8 cellular contexts compared by ENCODE assay signal in the genomic region with DNA sequence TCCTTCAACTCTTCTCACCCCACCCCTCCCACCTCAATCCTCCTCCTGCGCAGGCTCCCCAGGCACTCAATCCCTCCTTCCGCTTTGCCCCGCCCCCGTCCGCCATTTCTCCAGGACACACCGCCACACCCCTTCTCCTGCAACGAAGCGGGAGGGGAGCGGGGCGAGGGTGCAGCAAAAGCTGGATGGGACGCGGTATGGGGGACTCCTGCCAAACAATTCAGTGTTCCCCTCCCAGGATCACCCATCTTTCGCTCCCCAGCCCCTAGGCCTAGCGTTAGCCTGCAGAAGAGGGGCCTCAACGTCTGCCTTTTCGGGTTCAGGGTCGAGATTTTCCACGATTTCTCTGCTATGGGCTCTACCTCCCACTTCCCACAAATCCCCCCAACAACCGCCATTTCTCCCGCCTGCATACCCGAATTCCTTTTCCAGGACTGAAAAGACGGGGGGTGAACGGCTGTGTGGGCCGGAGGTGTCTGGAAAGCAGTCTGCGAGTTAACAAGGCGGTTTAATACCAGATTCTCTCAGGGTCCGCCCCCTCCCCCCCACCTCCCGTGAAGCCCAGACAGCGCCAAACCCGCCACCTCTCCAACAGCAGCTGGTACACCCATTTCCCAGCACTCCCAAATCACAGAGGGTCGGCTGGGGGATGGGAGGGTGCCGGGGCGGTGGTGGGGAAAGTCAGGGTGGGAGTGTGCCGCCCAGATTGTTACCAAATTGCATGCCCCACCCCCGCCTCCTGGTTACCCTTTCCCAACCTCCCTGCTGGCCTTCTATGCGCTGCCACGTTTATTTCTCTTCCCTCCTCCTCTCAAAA. TPM values are rescaled to one million over a fixed set of nuclear protein-coding genes. Genes with fewer than 3 reads are reported as not detected.
DNase-seq lines count a peak whose midpoint lies in the region; ATAC-seq and TF ChIP-seq lines count a peak whose summit lies in the region.

No MANE protein-coding gene starts in this region.

- POLR2A ChIA-PET in HEK293 (lab: Yijun Ruan, JAX) = interaction anchor here (0.6 to 1.0 kb wide), 2 partner anchors 34 to 53 kb away, joined by 3 to 5 read pairs; no protein-coding TSS in a partner anchor
- POLR2A ChIA-PET in activated CD8-positive, alpha-beta T cell treated with anti-CD3 and anti-CD28 coated beads for 36 hours (lab: Charles Lee) = interaction anchor here (0.6 kb wide), 1 partner anchor 1816 kb away, joined by 3 read pairs; no protein-coding TSS in a partner anchor

- H3K9me3 Mint-ChIP-seq in activated CD8-positive, alpha-beta T cell treated with anti-CD3 and anti-CD28 coated beads for 36 hours = no peaks in the 10 kb centered on the region
- H3K9me3 Mint-ChIP-seq in effector memory CD8-positive, alpha-beta T cell = no peaks in the 10 kb centered on the region

- WGBS in mesodermal cell (ENCODE audit: insufficient coverage in 2 of 2), 2 experiments = 0% methylated on average over 5 of the region's 37 CpGs; no CpG with 5 or more reads in 1 of the 2 experiments

- H3K4me1 ChIP-seq in HEK293 (ENCODE audit: control insufficient read depth, insufficient read depth, low read length) (peaks cover 3% of the 10 kb centered on the region; the same call in 1 of the 2 replicates), mesodermal cell (ENCODE audit: control insufficient read depth, insufficient read depth, low read length, poor library complexity, severe bottlenecking) (peaks cover 10% of the 10 kb centered on the region)

- no peaks in the 10 kb centered on the region for H3K27me3 Mint-ChIP-seq in activated CD8-positive, alpha-beta T cell treated with anti-CD3 and anti-CD28 coated beads for 36 hours
- H3K27me3 Mint-ChIP-seq in effector memory CD8-positive, alpha-beta T cell = peaks cover 10 to 11% of the 10 kb centered on the region in 2 donors

- peaks cover 15% of the 10 kb centered on the region for H3K4me1 Mint-ChIP-seq in activated CD8-positive, alpha-beta T cell treated with anti-CD3 and anti-CD28 coated beads for 36 hours (ENCODE audit: low read depth)
- H3K4me1 Mint-ChIP-seq in effector memory CD8-positive, alpha-beta T cell (ENCODE audit: low read depth in 2 of 2) = peaks cover 4 to 6% of the 10 kb centered on the region in 2 donors

- no peak overlapping the region for H3K27ac Mint-ChIP-seq in activated CD8-positive, alpha-beta T cell treated with anti-CD3 and anti-CD28 coated beads for 36 hours
- peak overlapping the region in 1 of 2 donors; percentile 81 for H3K27ac Mint-ChIP-seq in effector memory CD8-positive, alpha-beta T cell

- H3K9me3 ChIP-seq in HEK293 (ENCODE audit: control insufficient read depth, insufficient read depth, low read depth, low read length) (no peaks in the 10 kb centered on the region), mesodermal cell (ENCODE audit: control insufficient read depth, low read length) (no peaks in the 10 kb centered on the region)

- no peaks in the 10 kb centered on the region for H3K36me3 Mint-ChIP-seq in activated CD8-positive, alpha-beta T cell treated with anti-CD3 and anti-CD28 coated beads for 36 hours (ENCODE audit: low read depth)
- H3K36me3 Mint-ChIP-seq in effector memory CD8-positive, alpha-beta T cell (ENCODE audit: insufficient read depth) = peaks cover 3% of the 10 kb centered on the region

- no peak for TF ChIP-seq CTCF in HEK293 (tag by site-specific recombination; IDR thresholded peaks at IDR 0.05)
- no peak for TF ChIP-seq CTCF in activated CD8-positive, alpha-beta T cell treated with anti-CD3 and anti-CD28 coated beads for 36 hours (IDR thresholded peaks at IDR 0.05)

- intact Hi-C loops in activated CD8-positive, alpha-beta T cell treated with anti-CD3 and anti-CD28 coated beads for 36 hours (cut with micrococcal nuclease) = no loop called here

- peak; percentile 90 for ATAC-seq in activated CD8-positive, alpha-beta T cell treated with anti-CD3 and anti-CD28 coated beads for 36 hours
- peak; percentile 68 for ATAC-seq in effector memory CD8-positive, alpha-beta T cell (replicated peaks)
- ATAC-seq in HG03025 (IDR thresholded peaks at IDR 0.05; ENCODE audit: low FRiP score, unreplicated experiment) = no peak

- CTCF ChIA-PET in HEK293 (lab: Yijun Ruan, JAX) = no interaction called here
- CTCF ChIA-PET in activated CD8-positive, alpha-beta T cell treated with anti-CD3 and anti-CD28 coated beads for 36 hours (lab: Charles Lee) = no interaction called here

- DNase-seq in DMS114 treated with DMSO at 0.1 percent for 48 hours (lab: John Stamatoyannopoulos, UW; ENCODE audit: unreplicated experiment) (peak; percentile 65), NCI-H2171 (lab: John Stamatoyannopoulos, UW) (peak; percentile 36)
- peak; percentile 74 for DNase-seq in activated CD8-positive, alpha-beta T cell treated with anti-CD3 and anti-CD28 coated beads for 36 hours
- DNase-seq in effector memory CD8-positive, alpha-beta T cell = peak in 2 of 3 experiments; percentile 12 to 13
- DNase-seq in stimulated activated CD8-positive, alpha-beta memory T cell treated with anti-CD3 and anti-CD28 coated beads, Interleukin-12 subunit alpha, Interleukin-12 subunit beta, amount 100 ng/mL, for 24 hours (ENCODE audit: extremely low read depth) = peak; percentile 21

- peak overlapping the region; percentile 76 for H3K4me3 Mint-ChIP-seq in activated CD8-positive, alpha-beta T cell treated with anti-CD3 and anti-CD28 coated beads for 36 hours
- H3K4me3 Mint-ChIP-seq in effector memory CD8-positive, alpha-beta T cell = peak overlapping the region; percentile 81 to 93

- no peaks in the 10 kb centered on the region for H3K36me3 ChIP-seq in HEK293 (ENCODE audit: control insufficient read depth in 2 of 2, insufficient read depth in 1 of 2, low read length in 2 of 2)
- peaks cover 22% of the 10 kb centered on the region for H3K36me3 ChIP-seq in mesodermal cell (ENCODE audit: control insufficient read depth, insufficient read depth, low read length)

- H3K27ac ChIP-seq in HEK293 (ENCODE audit: extremely low read depth, low read depth, low read length) = peak overlapping the region; percentile 80; the same call in 1 of the 2 replicates
- peak overlapping the region; percentile 53 for H3K27ac ChIP-seq in mesodermal cell (ENCODE audit: low read depth, low read length, severe bottlenecking)

- peak overlapping the region; percentile 53 for H3K4me3 ChIP-seq in HEK293 (ENCODE audit: low read depth, low read length)
- peak overlapping the region; percentile 58 for H3K4me3 ChIP-seq in mesodermal cell (ENCODE audit: extremely low read depth, insufficient read depth, low read length, poor library complexity, severe bottlenecking)

TF ChIP-seq in HEK293, 187 proteins besides CTCF, POLR2A, EP300 and RAD21 (continues in another document):
- TF ChIP-seq ZNF292 (tag by site-specific recombination; IDR thresholded peaks at IDR 0.05; ENCODE audit: borderline replicate concordance, low read depth) (no peak), ZNF426 (tag by site-specific recombination; IDR thresholded peaks at IDR 0.05) (no peak), KLF10 (tag by site-specific recombination; IDR thresholded peaks at IDR 0.05) (0 out of 2 replicates have a peak, but pooled peaks have one; percentile 28), ZNF843 (tag by site-specific recombination; IDR thresholded peaks at IDR 0.05) (peak; percentile 21; the same call in 1 of the 2 replicates), GLIS2 (tag by site-specific recombination; IDR thresholded peaks at IDR 0.05) (no peak; the same call in none of the 2 replicates), ZNF785 (tag by site-specific recombination; IDR thresholded peaks at IDR 0.05) (no peak), SP2 (tag by site-specific recombination; IDR thresholded peaks at IDR 0.05) (peak; percentile 31), ZNF341 (tag by site-specific recombination; IDR thresholded peaks at IDR 0.05; ENCODE audit: low read depth) (0 out of 2 replicates have a peak, but pooled peaks have one; percentile 14), GLI2 (tag by site-specific recombination; IDR thresholded peaks at IDR 0.05; ENCODE audit: borderline replicate concordance, low read depth) (no peak), KLF1 (tag by site-specific recombination; IDR thresholded peaks at IDR 0.05) (peak; percentile 68; the same call in 1 of the 2 replicates), ZNF19 (tag by site-specific recombination; IDR thresholded peaks at IDR 0.05; ENCODE audit: low read depth) (no peak), SETDB1 (IDR thresholded peaks at IDR 0.05; ENCODE audit: insufficient read length, low read length) (no peak), KLF9 (tag by site-specific recombination; IDR thresholded peaks at IDR 0.05; ENCODE audit: low read depth) (peak; percentile 85), ZNF366 (tag by site-specific recombination; conservative IDR thresholded peaks at IDR 0.05) (peak; percentile 82), FEZF1 (tag by site-specific recombination; IDR thresholded peaks at IDR 0.05) (no peak), SCRT1 (tag by site-specific recombination; IDR thresholded peaks at IDR 0.05; ENCODE audit: borderline replicate concordance) (no peak)
- TF ChIP-seq, protein P1, sequence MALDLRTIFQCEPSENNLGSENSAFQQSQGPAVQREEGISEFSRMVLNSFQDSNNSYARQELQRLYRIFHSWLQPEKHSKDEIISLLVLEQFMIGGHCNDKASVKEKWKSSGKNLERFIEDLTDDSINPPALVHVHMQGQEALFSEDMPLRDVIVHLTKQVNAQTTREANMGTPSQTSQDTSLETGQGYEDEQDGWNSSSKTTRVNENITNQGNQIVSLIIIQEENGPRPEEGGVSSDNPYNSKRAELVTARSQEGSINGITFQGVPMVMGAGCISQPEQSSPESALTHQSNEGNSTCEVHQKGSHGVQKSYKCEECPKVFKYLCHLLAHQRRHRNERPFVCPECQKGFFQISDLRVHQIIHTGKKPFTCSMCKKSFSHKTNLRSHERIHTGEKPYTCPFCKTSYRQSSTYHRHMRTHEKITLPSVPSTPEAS (tag by site-specific recombination; IDR thresholded peaks at IDR 0.05) = no peak

RNA-seq across cellular contexts. Expression of gene ARMCX2, which starts 0.8 kb away (rescaled TPM):
- total RNA-seq in activated CD8-positive, alpha-beta T cell treated with anti-CD3 and anti-CD28 coated beads for 36 hours = 10 to 100 TPM; 15.3 to 19.4 TPM
- polyA plus RNA-seq in mesodermal cell (2013, experiment 1 of 2) = 148 TPM
- 135 TPM for polyA plus RNA-seq in mesodermal cell (2013, experiment 2 of 2)

RNA-seq across cellular contexts. Expression of gene ARMCX3, which starts 35.9 kb away (rescaled TPM):
- 10 to 100 TPM; 26.5 to 28.3 TPM for total RNA-seq in activated CD8-positive, alpha-beta T cell treated with anti-CD3 and anti-CD28 coated beads for 36 hours
- 73.1 TPM for polyA plus RNA-seq in mesodermal cell (2013, experiment 1 of 2)
- polyA plus RNA-seq in mesodermal cell (2013, experiment 2 of 2) = 70.0 TPM

RNA-seq across cellular contexts. Expression of gene ARMCX6, which starts 41.1 kb away (rescaled TPM):
- total RNA-seq in activated CD8-positive, alpha-beta T cell treated with anti-CD3 and anti-CD28 coated beads for 36 hours = 10 to 100 TPM; 41.7 to 41.8 TPM
- polyA plus RNA-seq in mesodermal cell (2013, experiment 1 of 2) = 55.7 TPM
- 45.9 TPM for polyA plus RNA-seq in mesodermal cell (2013, experiment 2 of 2)

Comparison
In these comparisons a context has a peak if more than half of its experiments do, and no peak if none do; other contexts are left out.
1. DNase-seq: peak in every context shown above with its lines; median percentile 74 in activated CD8-positive, alpha-beta T cell treated with anti-CD3 and anti-CD28 coated beads for 36 hours; 65 in DMS114 treated with DMSO at 0.1 percent for 48 hours; 36 in NCI-H2171; 21 in stimulated activated CD8-positive, alpha-beta memory T cell treated with anti-CD3 and anti-CD28 coated beads, Interleukin-12 subunit alpha, Interleukin-12 subunit beta, amount 100 ng/mL, for 24 hours; 12 in effector memory CD8-positive, alpha-beta T cell.